ENCODE assay signal across 9 cellular contexts in the genomic region with DNA sequence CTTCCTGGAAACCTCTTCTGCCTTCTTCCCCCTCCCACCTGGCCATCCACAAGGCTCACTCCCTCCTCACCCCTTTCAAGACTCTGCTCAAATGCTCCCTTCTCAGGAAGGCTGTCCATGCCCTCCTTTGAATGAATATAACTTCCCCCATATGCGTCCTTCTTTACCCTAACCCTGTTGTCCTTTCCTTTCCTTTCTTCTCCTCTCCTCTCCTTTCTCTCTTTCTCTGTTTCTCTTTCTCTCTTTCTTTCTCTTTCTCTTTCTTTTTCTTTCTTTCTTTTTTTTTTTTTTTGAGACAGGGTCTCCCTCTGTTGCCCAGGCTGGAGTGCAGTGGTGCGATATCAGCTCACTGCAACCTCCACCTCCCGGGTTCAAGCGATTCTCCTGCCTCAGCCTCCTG. TPM values are rescaled to one million over a fixed set of nuclear protein-coding genes. Genes with fewer than 3 reads are reported as not detected.
A peak's percentile ranks its signal among the peaks of the same experiment; 100 is the strongest.
DNase-seq lines count a peak whose midpoint lies in the region; ATAC-seq, FAIRE-seq and TF ChIP-seq lines count a peak whose summit lies in the region.
"Not testable (repeated sequence)": the region's sequence is repeated elsewhere in the genome, so short reads cannot be mapped to it uniquely, and the experiment has no call there.
"Had no signal": no experiment of that assay in that cellular context is flagged by ENCODE, and none has a peak within 500 bp of the region (broad histone marks: within the 10 kb centered on the region; RNA-seq: fewer than 3 reads in every experiment).

No MANE protein-coding gene starts in this region.

- H3K4me3 ChIP-seq in HCT116 (replicated peaks in 1 of 2; ENCODE audit: low read depth in 1 of 2, low read length in 2 of 2); adipocyte (ENCODE audit: low read length); H1 (ENCODE audit: extremely low read depth in 1 of 4, insufficient read depth in 2 of 4, low read depth in 3 of 4, low read length in 4 of 4); left ventricle myocardium inferior; muscle layer of duodenum (ENCODE audit: low read depth in 1 of 2, low read length in 2 of 2); spleen; upper lobe of right lung: not testable (repeated sequence)
- peak overlapping the region; percentile 55; the same call in 1 of the 2 replicates for H3K4me3 ChIP-seq in PC-9

- not testable (repeated sequence) for H3K27me3 ChIP-seq in HCT116 (ENCODE audit: insufficient read depth, low read length); PC-9 (ENCODE audit: insufficient read depth, low read depth); adipocyte (replicated peaks; ENCODE audit: control insufficient read depth, insufficient read depth, low read length); H1 (replicated peaks in 1 of 4; ENCODE audit: control insufficient read depth in 3 of 4, extremely low read depth in 1 of 4, insufficient read depth in 3 of 4, low read length in 3 of 4); muscle layer of duodenum (ENCODE audit: low read depth, low read length); upper lobe of right lung
- peaks cover 50% of the 10 kb centered on the region for H3K27me3 ChIP-seq in left ventricle myocardium inferior (ENCODE audit: low read depth)
- peaks cover 0 to 29% (median 16%) of the 10 kb centered on the region in 7 donors for H3K27me3 ChIP-seq in spleen (replicated peaks in 1 of 7)

- H3K36me3 ChIP-seq in HCT116 (ENCODE audit: control insufficient read depth in 1 of 2, insufficient read depth in 2 of 2, low read length in 2 of 2): peaks cover 2 to 18% of the 10 kb centered on the region in 2 experiments; a peak in 3 of 4 replicates
- H3K36me3 ChIP-seq in PC-9 (ENCODE audit: low read depth); H1 (ENCODE audit: control insufficient read depth in 2 of 4, insufficient read depth in 4 of 4, low read length in 3 of 4): not testable (repeated sequence)
- peaks cover 51% of the 10 kb centered on the region for H3K36me3 ChIP-seq in adipocyte (ENCODE audit: control insufficient read depth, insufficient read depth, low read length, severe bottlenecking)
- H3K36me3 ChIP-seq in left ventricle myocardium inferior: peaks cover 64% of the 10 kb centered on the region
- H3K36me3 ChIP-seq in muscle layer of duodenum (ENCODE audit: control insufficient read depth in 1 of 2, insufficient read depth in 2 of 2, low read length in 2 of 2): peaks cover 5 to 27% of the 10 kb centered on the region in 2 donors
- peaks cover 0 to 26% (median 3%) of the 10 kb centered on the region in 6 donors for H3K36me3 ChIP-seq in spleen
- H3K36me3 ChIP-seq in upper lobe of right lung: peaks cover 41% of the 10 kb centered on the region

- not testable (repeated sequence) for BruUV-seq in HCT116 (replicated peaks; lab: Mats Ljungman, UMichigan); PC-9 (replicated peaks; lab: Mats Ljungman, UMichigan)

- not testable (repeated sequence) for H2BK5ac ChIP-seq in H1 (ENCODE audit: low read depth, low read length)

- WGBS in H1 (ENCODE audit: extremely low coverage in 1 of 2, insufficient coverage in 1 of 2, insufficient read length in 1 of 2, insufficient replicate concordance in 2 of 2, low coverage in 1 of 2, low lambda C conversion rate in 2 of 2, missing lambda C conversion rate in 1 of 2), 2 experiments: 100% methylated on average over 1 of the region's 4 CpGs; no CpG with 5 or more reads in 1 of the 2 experiments
- 83 to 90% (median 89%) methylated on average over 4 of the region's 4 CpGs for WGBS in spleen, 5 donors

- H4K20me1 ChIP-seq in HCT116 (ENCODE audit: insufficient read depth); PC-9 (ENCODE audit: insufficient read depth); H1 (replicated peaks in 1 of 2; ENCODE audit: control insufficient read depth in 1 of 2, insufficient read depth in 2 of 2, low read length in 2 of 2): not testable (repeated sequence)

- FAIRE-seq in H1 (lab: Jason Lieb, UNC): not testable (repeated sequence)

- not testable (repeated sequence) for TF ChIP-seq CTCF in HCT116 (IDR thresholded peaks at IDR 0.05 in 2 of 3, conservative IDR thresholded peaks at IDR 0.05 in 1 of 3; ENCODE audit: borderline replicate concordance in 1 of 3, insufficient read depth in 1 of 3, low read depth in 2 of 3, low read length in 2 of 3); PC-9 (conservative IDR thresholded peaks at IDR 0.05); H1 (IDR thresholded peaks at IDR 0.05; ENCODE audit: control extremely low read depth in 1 of 3, insufficient read depth in 1 of 3, low read depth in 1 of 3, low read length in 3 of 3); left ventricle myocardium inferior (IDR thresholded peaks at IDR 0.05; ENCODE audit: borderline replicate concordance); spleen (IDR thresholded peaks at IDR 0.05 in 8 of 11, conservative IDR thresholded peaks at IDR 0.05 in 3 of 11); upper lobe of right lung (IDR thresholded peaks at IDR 0.05)

- not testable (repeated sequence) for H3K18ac ChIP-seq in H1 (ENCODE audit: extremely low read depth, low read length)

- not testable (repeated sequence) for H2BK120ac ChIP-seq in H1 (replicated peaks; ENCODE audit: low read depth, low read length)

- not testable (repeated sequence) for H3K23ac ChIP-seq in H1 (ENCODE audit: insufficient read length)

- H3K27ac ChIP-seq in HCT116 (ENCODE audit: low read depth, low read length) (peak overlapping the region; percentile 98), PC-9 (peak overlapping the region; percentile 97), left ventricle myocardium inferior (replicated peaks) (peak overlapping the region; percentile 89), muscle layer of duodenum (ENCODE audit: low read length) (peak overlapping the region; percentile 31), spleen (peak overlapping the region in 6 of 8 donors; percentile 13 to 81 (median 76)), upper lobe of right lung (peak overlapping the region; percentile 85)
- not testable (repeated sequence) for H3K27ac ChIP-seq in H1 (ENCODE audit: low read depth, low read length)

- H3K9me2 ChIP-seq in HCT116 (ENCODE audit: insufficient read depth); PC-9 (ENCODE audit: insufficient read depth): not testable (repeated sequence)

- H4K91ac ChIP-seq in H1 (replicated peaks; ENCODE audit: insufficient read length, low read length): not testable (repeated sequence)

- not testable (repeated sequence) for H2BK12ac ChIP-seq in H1 (ENCODE audit: low read depth, low read length)

- 0 out of 2 replicates have a peak overlapping the region, but pooled peaks have one; percentile 65 for H2AK5ac ChIP-seq in H1 (ENCODE audit: low read depth, low read length)

- RAD21 ChIA-PET in HCT116 (lab: Charles Lee; ENCODE audit: low non-redundant PET in 1 of 2, low total read pairs in 2 of 2, uncharacterized antibody in 2 of 2, unreplicated experiment in 2 of 2): not testable (repeated sequence)

- H4K8ac ChIP-seq in H1 (ENCODE audit: extremely low read depth, insufficient read depth, low read length): not testable (repeated sequence)

- peaks cover 38 to 70% of the 10 kb centered on the region in 2 experiments for H3K4me1 ChIP-seq in HCT116 (ENCODE audit: control insufficient read depth in 1 of 2, insufficient read depth in 2 of 2, low read length in 2 of 2)
- H3K4me1 ChIP-seq in PC-9 (replicated peaks; ENCODE audit: insufficient read depth): peaks cover 42% of the 10 kb centered on the region
- H3K4me1 ChIP-seq in adipocyte (ENCODE audit: control insufficient read depth, insufficient read depth, low read length): peaks cover 53% of the 10 kb centered on the region
- not testable (repeated sequence) for H3K4me1 ChIP-seq in H1 (replicated peaks in 1 of 4; ENCODE audit: control insufficient read depth in 3 of 4, insufficient read depth in 4 of 4, low read length in 3 of 4)
- H3K4me1 ChIP-seq in left ventricle myocardium inferior: peaks cover 74% of the 10 kb centered on the region
- H3K4me1 ChIP-seq in muscle layer of duodenum (ENCODE audit: control insufficient read depth in 1 of 2, insufficient read depth in 2 of 2, low read length in 2 of 2): peaks cover 9 to 45% of the 10 kb centered on the region in 2 donors
- H3K4me1 ChIP-seq in spleen: peaks cover 0 to 55% (median 32%) of the 10 kb centered on the region in 6 donors
- H3K4me1 ChIP-seq in upper lobe of right lung: peaks cover 64% of the 10 kb centered on the region

- ATAC-seq in HCT116, upper lobe of right lung: not testable (repeated sequence)

- not testable (repeated sequence) for H3K79me2 ChIP-seq in HCT116 (ENCODE audit: insufficient read depth, low read length); PC-9 (ENCODE audit: low read depth); H1 (ENCODE audit: control insufficient read depth in 1 of 2, insufficient read depth in 2 of 2, low read length in 2 of 2)

- TF ChIP-seq EP300 in H1 (IDR thresholded peaks at IDR 0.05; ENCODE audit: borderline replicate concordance in 1 of 2, low read depth in 2 of 2, low read length in 2 of 2): not testable (repeated sequence)

- H2BK15ac ChIP-seq in H1 (ENCODE audit: low read length): not testable (repeated sequence)

- not testable (repeated sequence) for H3K14ac ChIP-seq in H1 (ENCODE audit: insufficient read length)

- intact Hi-C loops in HCT116 (cut with micrococcal nuclease): loop anchor here (2.0 kb wide), 1 partner anchor 15 kb away; no protein-coding TSS in a partner anchor
- intact Hi-C loops in PC-9 (cut with micrococcal nuclease; ENCODE audit: unreplicated experiment); left ventricle myocardium inferior (cut with micrococcal nuclease); spleen (cut with DNase I; ENCODE audit: low total_unique reads); upper lobe of right lung (cut with DNase I): not testable (repeated sequence)

- H3K9ac ChIP-seq in HCT116 (ENCODE audit: low read length) (peak overlapping the region; percentile 39), adipocyte (ENCODE audit: low read length) (peak overlapping the region; percentile 11)
- H3K9ac ChIP-seq in H1 (replicated peaks in 1 of 4; ENCODE audit: extremely low read depth in 1 of 4, low read depth in 3 of 4, low read length in 3 of 4): not testable (repeated sequence)

- CTCF ChIA-PET in HCT116 (lab: Charles Lee): interaction anchor here (0.9 to 9.2 kb wide), 4 partner anchors 15 to 291 kb away, joined by 3 to 62 read pairs (median 6); a partner anchor contains a TSS
- CTCF ChIA-PET in PC-9 (lab: Charles Lee): not testable (repeated sequence)
- CTCF ChIA-PET in H1 (lab: Charles Lee; ENCODE audit: partially characterized antibody): interaction anchor here (1.1 to 15.9 kb wide), 3 partner anchors 13 to 215 kb away, joined by 3 to 143 read pairs (median 6); a partner anchor contains a TSS

- H4K5ac ChIP-seq in H1 (ENCODE audit: insufficient read length, low read depth, low read length): not testable (repeated sequence)

- H2AFZ ChIP-seq in HCT116 (ENCODE audit: low read depth, low read length, poor library complexity, severe bottlenecking); PC-9; H1 (ENCODE audit: low read length): not testable (repeated sequence)

- H3K9me3 ChIP-seq in HCT116 (ENCODE audit: control insufficient read depth in 1 of 2, insufficient read depth in 1 of 2, low read depth in 1 of 2, low read length in 2 of 2); PC-9 (ENCODE audit: insufficient read depth, low read depth); adipocyte (ENCODE audit: control insufficient read depth, low read length); H1 (ENCODE audit: insufficient read depth in 2 of 2, low read depth in 1 of 2, low read length in 1 of 2); left ventricle myocardium inferior (replicated peaks); muscle layer of duodenum (ENCODE audit: control insufficient read depth in 1 of 2, low read length in 2 of 2); spleen; upper lobe of right lung: not testable (repeated sequence)

- not testable (repeated sequence) for TF ChIP-seq RAD21 in HCT116 (IDR thresholded peaks at IDR 0.05; ENCODE audit: low read depth); H1 (IDR thresholded peaks at IDR 0.05 in 1 of 2, conservative IDR thresholded peaks at IDR 0.05 in 1 of 2; ENCODE audit: low read depth in 2 of 2, low read length in 2 of 2)

- H3K56ac ChIP-seq in H1 (replicated peaks; ENCODE audit: insufficient read length, low read depth, low read length): not testable (repeated sequence)

- H3K4ac ChIP-seq in H1 (replicated peaks; ENCODE audit: insufficient read length, low read depth, low read length): not testable (repeated sequence)

- H3F3A ChIP-seq in PC-9 (ENCODE audit: insufficient read depth, low read depth): peaks cover 45% of the 10 kb centered on the region

- POLR2A ChIA-PET in HCT116 (lab: Charles Lee) (interaction anchor here (1.4 kb wide), 1 partner anchor 12 kb away, joined by 4 read pairs; no protein-coding TSS in a partner anchor), PC-9 (lab: Charles Lee; ENCODE audit: unreplicated experiment) (interaction anchor here (0.7 kb wide), 1 partner anchor 571 kb away, joined by 25 read pairs; no protein-coding TSS in a partner anchor), H1 (lab: Charles Lee; ENCODE audit: partially characterized antibody) (interaction anchor here (2.7 kb wide), 1 partner anchor 17 kb away, joined by 8 read pairs; a partner anchor contains a TSS)

- not testable (repeated sequence) for H3K79me1 ChIP-seq in H1 (ENCODE audit: low read depth, low read length)

- DNase-seq in HCT116 (ENCODE audit: low read depth, low spot score); PC-9; adipocyte (ENCODE audit: low read depth); H1 (ENCODE audit: low read depth in 1 of 2, low spot score in 2 of 2); left ventricle myocardium inferior; spleen; upper lobe of right lung: not testable (repeated sequence)

- H3K4me2 ChIP-seq in HCT116 (ENCODE audit: low read length) (peak overlapping the region; percentile 88), PC-9 (peak overlapping the region; percentile 92)
- H3K4me2 ChIP-seq in H1 (ENCODE audit: insufficient read depth in 1 of 2, low read depth in 2 of 2, low read length in 2 of 2): not testable (repeated sequence)

- TF ChIP-seq POLR2A in HCT116 (IDR thresholded peaks at IDR 0.05; ENCODE audit: borderline replicate concordance, extremely low read depth, insufficient read depth, insufficient read length); H1 (IDR thresholded peaks at IDR 0.05; ENCODE audit: control extremely low read depth in 1 of 2, low read depth in 2 of 2, low read length in 2 of 2); spleen (IDR thresholded peaks at IDR 0.05): not testable (repeated sequence)

- H3K23me2 ChIP-seq in H1 (ENCODE audit: low read depth, low read length): not testable (repeated sequence)

- not testable (repeated sequence) for H2BK20ac ChIP-seq in H1 (ENCODE audit: low read length)

RNA-seq across cellular contexts. Expression of a gene that starts 15.1 kb away (rescaled TPM):
- total RNA-seq in HCT116 (2021; ENCODE audit: unreplicated experiment) (60.5 TPM), PC-9 (2021) (25.6 and 36.6 TPM in 2 replicates), left ventricle myocardium inferior (48.2 TPM), spleen (10 to 100 TPM; 48.9 to 87.7 (median 64.3) TPM), upper lobe of right lung (210 TPM)
- 66.6 and 71.3 TPM in 2 replicates for polyA plus RNA-seq in HCT116 (2012)
- 13.0 and 14.3 TPM in 2 replicates for total RNA-seq in H1 (2021; fragmentation: NEBNext Ultra II Directional; extraction: Animal tissue kit (Norgen Biotek cat#: 25700))
- polyA plus RNA-seq in H1 (2011; rRNA removed) (4.5 and 12.4 TPM in 2 replicates), spleen (10 to 100 TPM in 2 of 3 donors, 1 to 10 TPM in 1; 6.9 to 18.4 (median 10.6) TPM)
- polyA plus RNA-seq in H1 (2011; cell fraction: cytosol; rRNA removed): 4.1 TPM
- 5.8 TPM for polyA plus RNA-seq in H1 (2011; cell fraction: nucleus; rRNA removed)
- 9.5 to 14.8 TPM (median 12.7 TPM) in 4 replicates for polyA plus RNA-seq in H1 (2012, experiment 1 of 2)
- polyA plus RNA-seq in H1 (2012, experiment 2 of 2): 12.0 TPM
- 9.9 TPM for polyA plus RNA-seq in H1 (2013, experiment 1 of 2)
- 9.4 TPM for polyA plus RNA-seq in H1 (2013, experiment 2 of 2)
- 4.0 and 4.8 TPM in 2 replicates for polyA minus RNA-seq in H1 (2011; rRNA and poly(A)+ RNA removed)
- polyA minus RNA-seq in H1 (2011; cell fraction: cytosol; rRNA and poly(A)+ RNA removed): 10.6 TPM
- polyA minus RNA-seq in H1 (2011; cell fraction: nucleus; rRNA and poly(A)+ RNA removed): 5.7 TPM
- total RNA-seq: OCI-LY7 had no signal

RNA-seq across cellular contexts. Expression of a gene that starts 17.1 kb away (rescaled TPM):
- total RNA-seq in HCT116 (2021; ENCODE audit: unreplicated experiment): 322 TPM
- polyA plus RNA-seq in HCT116 (2012): 333 and 353 TPM in 2 replicates
- total RNA-seq in PC-9 (2021): 225 and 296 TPM in 2 replicates
- total RNA-seq in H1 (2021; fragmentation: NEBNext Ultra II Directional; extraction: Animal tissue kit (Norgen Biotek cat#: 25700)): 245 and 262 TPM in 2 replicates
- 107 and 220 TPM in 2 replicates for polyA plus RNA-seq in H1 (2011; rRNA removed)
- 290 TPM for polyA plus RNA-seq in H1 (2011; cell fraction: cytosol; rRNA removed)
- 223 TPM for polyA plus RNA-seq in H1 (2011; cell fraction: nucleus; rRNA removed)
- 377 to 540 TPM (median 444 TPM) in 4 replicates for polyA plus RNA-seq in H1 (2012, experiment 1 of 2)
- polyA plus RNA-seq in H1 (2012, experiment 2 of 2): 373 TPM
- 261 TPM for polyA plus RNA-seq in H1 (2013, experiment 1 of 2)
- 273 TPM for polyA plus RNA-seq in H1 (2013, experiment 2 of 2)
- 54.9 and 63.7 TPM in 2 replicates for polyA minus RNA-seq in H1 (2011; rRNA and poly(A)+ RNA removed)
- 173 TPM for polyA minus RNA-seq in H1 (2011; cell fraction: cytosol; rRNA and poly(A)+ RNA removed)
- polyA minus RNA-seq in H1 (2011; cell fraction: nucleus; rRNA and poly(A)+ RNA removed): 99.3 TPM
- total RNA-seq in left ventricle myocardium inferior: 169 TPM
- total RNA-seq in spleen: 100 to 1,000 TPM; 280 to 442 (median 379) TPM
- 100 to 1,000 TPM; 709 to 858 (median 815) TPM for polyA plus RNA-seq in spleen
- 260 TPM for total RNA-seq in upper lobe of right lung

RNA-seq across cellular contexts. Expression of a gene that starts 50.2 kb away (rescaled TPM):
- total RNA-seq in HCT116 (2021; ENCODE audit: unreplicated experiment) (181 TPM), PC-9 (2021) (186 TPM in 2 replicates), left ventricle myocardium inferior (1,019 TPM), spleen (100 to 1,000 TPM; 137 to 455 (median 301) TPM), upper lobe of right lung (262 TPM)
- polyA plus RNA-seq in HCT116 (2012): 177 and 232 TPM in 2 replicates
- 361 and 371 TPM in 2 replicates for total RNA-seq in H1 (2021; fragmentation: NEBNext Ultra II Directional; extraction: Animal tissue kit (Norgen Biotek cat#: 25700))
- polyA plus RNA-seq in H1 (2011; rRNA removed) (588 and 709 TPM in 2 replicates), spleen (100 to 1,000 TPM; 270 to 592 (median 358) TPM)
- 652 TPM for polyA plus RNA-seq in H1 (2011; cell fraction: cytosol; rRNA removed)
- 471 TPM for polyA plus RNA-seq in H1 (2011; cell fraction: nucleus; rRNA removed)
- 211 to 357 TPM (median 346 TPM) in 4 replicates for polyA plus RNA-seq in H1 (2012, experiment 1 of 2)
- 655 TPM for polyA plus RNA-seq in H1 (2012, experiment 2 of 2)
- polyA plus RNA-seq in H1 (2013, experiment 1 of 2): 479 TPM
- polyA plus RNA-seq in H1 (2013, experiment 2 of 2): 488 TPM
- 94.3 and 112 TPM in 2 replicates for polyA minus RNA-seq in H1 (2011; rRNA and poly(A)+ RNA removed)
- 88.6 TPM for polyA minus RNA-seq in H1 (2011; cell fraction: cytosol; rRNA and poly(A)+ RNA removed)
- polyA minus RNA-seq in H1 (2011; cell fraction: nucleus; rRNA and poly(A)+ RNA removed): 76.1 TPM
